Comparison of ENCODE assay signal across 8 cellular contexts in genomic region chr6:73854998-73855718, GRCh38.
DNase-seq lines count a peak whose midpoint lies in the region; ATAC-seq, FAIRE-seq and TF ChIP-seq lines count a peak whose summit lies in the region.

No MANE protein-coding gene starts in this region.

- H3K27ac ChIP-seq in A673 (ENCODE audit: low read depth, low read length, poor library complexity, severe bottlenecking): no peak overlapping the region
- no peak overlapping the region for H3K27ac ChIP-seq in K562 (ENCODE audit: extremely low read depth, low read depth, low read length)
- H3K27ac ChIP-seq in kidney (ENCODE audit: low read depth in 2 of 2, low read length in 2 of 2): no peak overlapping the region
- H3K27ac ChIP-seq in upper lobe of left lung: no peak overlapping the region

- peak; percentile 74 for ATAC-seq in HG03342 (IDR thresholded peaks at IDR 0.05; ENCODE audit: unreplicated experiment)
- peak; percentile 56; the same call in 2 of the 3 replicates for ATAC-seq in K562
- peak in 1 of 2 donors; percentile 83 for ATAC-seq in upper lobe of left lung (ENCODE audit: low FRiP score in 2 of 2)
- no peak for ATAC-seq in HG02973 (IDR thresholded peaks at IDR 0.05; ENCODE audit: unreplicated experiment)

- TF ChIP-seq CTCF in A673 (conservative IDR thresholded peaks at IDR 0.05; ENCODE audit: low read depth, low read length) (peak; percentile 79), K562 (IDR thresholded peaks at IDR 0.05 in 2 of 3, conservative IDR thresholded peaks at IDR 0.05 in 1 of 3; ENCODE audit: insufficient read depth in 2 of 3, low read depth in 1 of 3, low read length in 3 of 3) (peak; percentile 44 to 77 (median 50); a peak in 4 of 6 replicates), kidney (IDR thresholded peaks at IDR 0.05; ENCODE audit: borderline replicate concordance, extremely low read depth, insufficient read depth) (peak; percentile 51), upper lobe of left lung (IDR thresholded peaks at IDR 0.05) (peak; percentile 26 to 71 (median 57))

- intact Hi-C loops in A673 (cut with micrococcal nuclease; ENCODE audit: unreplicated experiment) (loop anchor here (1.0 to 10.0 kb wide), 5 partner anchors 43 to 1354 kb away; no protein-coding TSS in a partner anchor), K562 (cut with micrococcal nuclease) (loop anchor here (1.0 kb wide), 1 partner anchor 1354 kb away; no protein-coding TSS in a partner anchor), kidney (cut with DNase I) (no loop called here)

- POLR2A ChIA-PET in A673 (lab: Charles Lee; ENCODE audit: low non-redundant PET) (no interaction called here), K562 (lab: Yijun Ruan, JAX) (no interaction called here)

- H3K9ac ChIP-seq in K562 (ENCODE audit: insufficient read depth in 1 of 2, low read depth in 2 of 2, low read length in 2 of 2) (no peak overlapping the region), kidney (ENCODE audit: low read length in 2 of 2) (no peak overlapping the region)

- H3K4me1 ChIP-seq in A673 (ENCODE audit: insufficient read depth, low read length, poor library complexity, severe bottlenecking): peaks cover 8% of the 10 kb centered on the region
- H3K4me1 ChIP-seq in K562 (replicated peaks in 1 of 2; ENCODE audit: control insufficient read depth in 2 of 2, insufficient read depth in 2 of 2, low read length in 2 of 2): no peaks in the 10 kb centered on the region
- no peaks in the 10 kb centered on the region for H3K4me1 ChIP-seq in kidney (ENCODE audit: control insufficient read depth in 1 of 2, insufficient read depth in 1 of 2, low read depth in 1 of 2, low read length in 2 of 2)
- H3K4me1 ChIP-seq in upper lobe of left lung: no peaks in the 10 kb centered on the region

- TF ChIP-seq POLR2A in K562 (conservative IDR thresholded peaks at IDR 0.05) (no peak), upper lobe of left lung (IDR thresholded peaks at IDR 0.05) (no peak)

- in situ Hi-C loops in K562 (cut with MboI): no loop called here

- DNase-seq in A673 (ENCODE audit: low spot score) (peak; percentile 83), GF-D8 (lab: John Stamatoyannopoulos, UW) (peak; percentile 13), NCI-H748 (lab: John Stamatoyannopoulos, UW; ENCODE audit: unreplicated experiment) (peak; percentile 51), K562 (ENCODE audit: extremely low read depth in 1 of 4, low spot score in 3 of 4) (peak; percentile 29 to 71 (median 34)), kidney (no peak), upper lobe of left lung (no peak)

- WGBS in K562 (ENCODE audit: insufficient coverage, low coverage, missing lambda C conversion rate): under 1% methylated on average over 5 of the region's 5 CpGs
- WGBS in upper lobe of left lung, 2 donors: 23 to 26% methylated on average over 5 of the region's 5 CpGs

- TF ChIP-seq EP300 in K562 (IDR thresholded peaks at IDR 0.05; ENCODE audit: low read length): no peak
- no peak for TF ChIP-seq EP300 in upper lobe of left lung (IDR thresholded peaks at IDR 0.05)

- H3K36me3 ChIP-seq in A673 (ENCODE audit: insufficient read depth, low read length, poor library complexity, severe bottlenecking) (no peaks in the 10 kb centered on the region), K562 (ENCODE audit: control insufficient read depth, insufficient read depth, low read length) (no peaks in the 10 kb centered on the region), kidney (ENCODE audit: control insufficient read depth in 1 of 2, insufficient read depth in 2 of 2, low read length in 2 of 2) (no peaks in the 10 kb centered on the region), upper lobe of left lung (no peaks in the 10 kb centered on the region)

- no peaks in the 10 kb centered on the region for H3K27me3 ChIP-seq in A673 (replicated peaks; ENCODE audit: insufficient read depth, low read depth, low read length, poor library complexity)
- H3K27me3 ChIP-seq in K562 (ENCODE audit: control insufficient read depth in 2 of 2, insufficient read depth in 2 of 2, low read length in 2 of 2): no peaks in the 10 kb centered on the region
- H3K27me3 ChIP-seq in upper lobe of left lung: no peaks in the 10 kb centered on the region

- no peak overlapping the region for H3K4me2 ChIP-seq in K562 (ENCODE audit: insufficient read depth, low read length)

- H3K9me3 ChIP-seq in A673 (ENCODE audit: low read depth, low read length, poor library complexity, severe bottlenecking) (no peaks in the 10 kb centered on the region), K562 (replicated peaks; ENCODE audit: control insufficient read depth, insufficient read depth, low read depth, low read length) (no peaks in the 10 kb centered on the region), kidney (ENCODE audit: control insufficient read depth in 1 of 2, low read length in 2 of 2) (no peaks in the 10 kb centered on the region), upper lobe of left lung (no peaks in the 10 kb centered on the region)

- FAIRE-seq in K562 (lab: Jason Lieb, UNC) (peak; percentile 76), kidney (lab: Jason Lieb, UNC) (peak; percentile 8)

- BruUV-seq in A673 (replicated peaks; lab: Mats Ljungman, UMichigan): no TSS peak
- no TSS peak for BruUV-seq in K562 (replicated peaks; lab: Mats Ljungman, UMichigan)

- CTCF ChIA-PET in A673 (lab: Charles Lee): interaction anchor here (1.0 to 1.6 kb wide), 2 partner anchors 1353 to 1354 kb away, joined by 3 to 7 read pairs; no protein-coding TSS in a partner anchor
- CTCF ChIA-PET in K562 (lab: Yijun Ruan, JAX; ENCODE audit: low intra/inter-chr PET ratio): interaction anchor here (1.3 to 1.6 kb wide), 2 partner anchors 116 to 1354 kb away, joined by 6 to 10 read pairs; no protein-coding TSS in a partner anchor

- H3K9me1 ChIP-seq in K562 (ENCODE audit: control insufficient read depth, insufficient read depth, low read length): no peaks in the 10 kb centered on the region

- TF ChIP-seq RAD21 in K562 (CRISPR knock-in tag; conservative IDR thresholded peaks at IDR 0.05 in 1 of 2, IDR thresholded peaks at IDR 0.05 in 1 of 2): peak; percentile 70 to 82

- no peaks in the 10 kb centered on the region for H4K20me1 ChIP-seq in K562 (replicated peaks; ENCODE audit: control insufficient read depth, insufficient read depth, low read length)

- H3K4me3 ChIP-seq in A673 (ENCODE audit: low read depth, low read length, poor library complexity, severe bottlenecking): no peak overlapping the region
- H3K4me3 ChIP-seq in K562: no peak overlapping the region
- peak overlapping the region; percentile 19 for H3K4me3 ChIP-seq in kidney (ENCODE audit: low read length in 2 of 2)
- peak overlapping the region in 1 of 4 donors; percentile 13 for H3K4me3 ChIP-seq in upper lobe of left lung

- H3K79me2 ChIP-seq in K562 (ENCODE audit: control insufficient read depth, insufficient read depth, low read length): no peaks in the 10 kb centered on the region

- H2AFZ ChIP-seq in K562 (ENCODE audit: low read depth, low read length): no peak overlapping the region

TF ChIP-seq in K562, 482 proteins besides CTCF, POLR2A, EP300 and RAD21:
- TF ChIP-seq CEBPB (tag; IDR thresholded peaks at IDR 0.05) (peak; percentile 90), CEBPG (CRISPR knock-in tag; IDR thresholded peaks at IDR 0.05) (no peak), CEBPG (tag; conservative IDR thresholded peaks at IDR 0.05 in 1 of 2, IDR thresholded peaks at IDR 0.05 in 1 of 2) (peak; percentile 61 to 87), FOXJ2 (tag; IDR thresholded peaks at IDR 0.05) (no peak), SMC3 (conservative IDR thresholded peaks at IDR 0.05; ENCODE audit: insufficient read depth, low read depth, low read length) (0 out of 2 replicates have a peak, but pooled peaks have one; percentile 30), ARID3A (IDR thresholded peaks at IDR 0.05; ENCODE audit: borderline replicate concordance, low read depth, low read length) (0 out of 2 replicates have a peak, but pooled peaks have one; percentile 33), DEAF1 (CRISPR knock-in tag; IDR thresholded peaks at IDR 0.05) (0 out of 2 replicates have a peak, but pooled peaks have one; percentile 65), SP2 (IDR thresholded peaks at IDR 0.05; ENCODE audit: extremely low read depth, low read depth, low read length, poor library complexity, severe bottlenecking) (no peak)

Comparison
In these comparisons a context has a peak if more than half of its experiments do, and no peak if none do; other contexts are left out.
1. DNase-seq: peak in A673 (single experiment), GF-D8 (single experiment), NCI-H748 (single experiment) and K562 (4 of 4); none in kidney (single experiment) and upper lobe of left lung (0 of 2).
2. H3K4me3 ChIP-seq: peak in kidney (2 of 2); none in A673 (single experiment) and K562 (single experiment).
3. Peak in every context shown above with its lines, with median percentiles within 50 percentile points of each other: CTCF ChIP-seq.